ENCODE assay signal across 8 cellular contexts in the genomic region with DNA sequence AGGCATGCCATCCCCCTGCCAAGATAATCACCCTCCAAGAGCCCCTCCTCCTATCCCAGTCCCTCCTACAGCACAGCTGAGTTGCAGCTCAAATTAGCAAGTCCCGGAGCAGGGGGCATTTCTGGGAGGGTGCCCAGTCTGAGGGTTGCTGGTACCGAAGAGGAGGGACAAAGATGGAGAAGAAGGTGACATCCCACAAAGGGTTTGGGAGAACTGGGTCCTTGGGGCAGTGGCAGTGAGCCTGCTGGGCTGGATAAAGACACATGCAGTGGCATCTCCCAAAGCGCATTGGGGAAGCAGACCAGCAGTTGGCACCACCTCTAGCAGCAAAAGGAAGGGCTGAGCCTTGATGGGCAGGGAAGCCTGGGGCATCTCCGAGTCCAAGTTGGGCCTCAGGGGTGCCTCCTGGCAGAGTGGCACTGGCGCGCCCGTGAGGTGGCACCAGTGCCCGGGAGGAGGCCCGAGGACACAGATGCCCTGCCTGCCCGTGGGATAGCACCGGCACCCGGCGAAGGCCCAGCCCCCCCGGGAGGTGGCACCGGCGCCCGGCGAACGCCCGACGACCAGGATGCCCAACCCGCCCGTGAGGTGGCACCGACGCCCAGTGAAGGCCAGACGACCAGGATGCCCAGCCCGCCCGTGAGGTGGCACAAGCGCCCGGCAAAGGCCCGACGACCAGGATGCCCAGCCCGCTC. TPM values are rescaled to one million over a fixed set of nuclear protein-coding genes. Genes with fewer than 3 reads are reported as not detected.
DNase-seq lines count a peak whose midpoint lies in the region; ATAC-seq and TF ChIP-seq lines count a peak whose summit lies in the region.

No MANE protein-coding gene starts in this region.

- H3K9me3 Mint-ChIP-seq in type B pancreatic cell, result no peaks in the 10 kb centered on the region

- peaks cover 14% of the 10 kb centered on the region for H3K4me1 ChIP-seq in mesodermal cell (ENCODE audit: control insufficient read depth, insufficient read depth, low read length, poor library complexity, severe bottlenecking)

- DNase-seq in effector CD8-positive, alpha-beta T cell (lab: John Stamatoyannopoulos, UW), result peak; percentile 27
- no peak for DNase-seq in type B pancreatic cell (ENCODE audit: extremely low spot score, unreplicated experiment)
- DNase-seq in GM19238 (ENCODE audit: insufficient read length, low spot score), result no peak
- no peak for DNase-seq in NOMO-1 treated with DMSO at 0.1 percent for 48 hours (lab: John Stamatoyannopoulos, UW; ENCODE audit: unreplicated experiment)

- H3K4me2 ChIP-seq in SU-DHL-6 (ENCODE audit: low read depth, low read length, poor library complexity, severe bottlenecking), result peak overlapping the region; percentile 58

- H3K79me2 ChIP-seq in SU-DHL-6 (ENCODE audit: insufficient read depth, low read length), result no peaks in the 10 kb centered on the region

- peak overlapping the region; percentile 84 for H2AFZ ChIP-seq in SU-DHL-6 (ENCODE audit: low read depth, low read length, severe bottlenecking)

- no peaks in the 10 kb centered on the region for H3K36me3 Mint-ChIP-seq in type B pancreatic cell

- no peaks in the 10 kb centered on the region for H3K9me3 ChIP-seq in SU-DHL-6 (ENCODE audit: insufficient read depth, low read length)
- H3K9me3 ChIP-seq in mesodermal cell (ENCODE audit: control insufficient read depth, low read length), result no peaks in the 10 kb centered on the region

- WGBS in mesodermal cell (ENCODE audit: insufficient coverage in 2 of 2), 2 experiments, result 19 to 20% methylated on average over 30 of the region's 33 CpGs

- no peak for TF ChIP-seq CTCF in SU-DHL-6 (IDR thresholded peaks at IDR 0.05; ENCODE audit: insufficient read depth, low read length, poor library complexity, severe bottlenecking)
- TF ChIP-seq CTCF in type B pancreatic cell (conservative IDR thresholded peaks at IDR 0.05), result no peak

- H3K27ac Mint-ChIP-seq in type B pancreatic cell, result peak overlapping the region; percentile 96

- H3K27ac ChIP-seq in SU-DHL-6 (ENCODE audit: low read depth, low read length), result no peak overlapping the region
- no peak overlapping the region for H3K27ac ChIP-seq in mesodermal cell (ENCODE audit: low read depth, low read length, severe bottlenecking)

- H3K27me3 Mint-ChIP-seq in type B pancreatic cell, result no peaks in the 10 kb centered on the region

- ATAC-seq in GM19324 (IDR thresholded peaks at IDR 0.05; ENCODE audit: low FRiP score, unreplicated experiment) (peak; percentile 0), GM18502 (IDR thresholded peaks at IDR 0.05; ENCODE audit: poor library complexity, unreplicated experiment) (no peak)

- no peaks in the 10 kb centered on the region for H3K9me2 ChIP-seq in SU-DHL-6 (replicated peaks; ENCODE audit: insufficient read depth, low read length)

- no peaks in the 10 kb centered on the region for H3F3A ChIP-seq in SU-DHL-6 (ENCODE audit: insufficient read depth)

- no peaks in the 10 kb centered on the region for H3K36me3 ChIP-seq in SU-DHL-6 (ENCODE audit: low read length)
- no peaks in the 10 kb centered on the region for H3K36me3 ChIP-seq in mesodermal cell (ENCODE audit: control insufficient read depth, insufficient read depth, low read length)

- H3K4me3 Mint-ChIP-seq in type B pancreatic cell, result peak overlapping the region; percentile 89

- H3K9ac ChIP-seq in SU-DHL-6 (ENCODE audit: low read length), result peak overlapping the region; percentile 63

- H3K4me1 Mint-ChIP-seq in type B pancreatic cell (ENCODE audit: unreplicated experiment), result peaks cover 25% of the 10 kb centered on the region

- no peaks in the 10 kb centered on the region; the same call in 1 of the 2 replicates for H4K20me1 ChIP-seq in SU-DHL-6 (ENCODE audit: low read depth, low read length)

- H3K4me3 ChIP-seq in SU-DHL-6 (ENCODE audit: insufficient read depth, low read length, poor library complexity, severe bottlenecking), result peak overlapping the region; percentile 67
- peak overlapping the region; percentile 70 for H3K4me3 ChIP-seq in mesodermal cell (ENCODE audit: extremely low read depth, insufficient read depth, low read length, poor library complexity, severe bottlenecking)

- H3K27me3 ChIP-seq in SU-DHL-6 (ENCODE audit: low read length), result no peaks in the 10 kb centered on the region

RNA-seq across cellular contexts. Expression of gene TOM1L2, which starts 0.6 kb away (rescaled TPM):
- polyA plus RNA-seq in mesodermal cell (2013, experiment 1 of 2), result 21.5 TPM
- 17.1 TPM for polyA plus RNA-seq in mesodermal cell (2013, experiment 2 of 2)
- total RNA-seq in type B pancreatic cell (ENCODE audit: low replicate concordance), result 62.5 and 107 TPM in 2 replicates

RNA-seq across cellular contexts. Expression of gene DRC3, which starts 1.1 kb away (rescaled TPM):
- polyA plus RNA-seq in mesodermal cell (2013, experiment 1 of 2), result 1.1 TPM
- polyA plus RNA-seq in mesodermal cell (2013, experiment 2 of 2), result 0.46 TPM
- 3.4 and 8.9 TPM in 2 replicates for total RNA-seq in type B pancreatic cell (ENCODE audit: low replicate concordance)
